Comparison of ENCODE assay signal across 1 cellular context in genomic region chr19:51331193-51331592, GRCh38.
TF ChIP-seq lines count a peak whose summit lies in the region.

No MANE protein-coding gene starts in this region.

TF ChIP-seq in K562, 482 proteins besides CTCF, POLR2A, EP300 and RAD21:
- TF ChIP-seq ESRRB (CRISPR knock-in tag; IDR thresholded peaks at IDR 0.05; ENCODE audit: borderline replicate concordance) (no peak), RBM25 (IDR thresholded peaks at IDR 0.05; ENCODE audit: low read depth, low read length, severe bottlenecking) (peak; percentile 73), BCOR (IDR thresholded peaks at IDR 0.05) (peak; percentile 59; the same call in 1 of the 2 replicates)
